19 cellular contexts compared by ENCODE assay signal in genomic region chr7:325811-326210, GRCh38. TPM values are rescaled to one million over a fixed set of nuclear protein-coding genes. Genes with fewer than 3 reads are reported as not detected.
DNase-seq lines count a peak whose midpoint lies in the region; ATAC-seq and TF ChIP-seq lines count a peak whose summit lies in the region.
"Had no signal": no experiment of that assay in that cellular context is flagged by ENCODE, and none has a peak within 500 bp of the region (broad histone marks: within the 10 kb centered on the region; RNA-seq: fewer than 3 reads in every experiment).

No MANE protein-coding gene starts in this region.

- no peak for ATAC-seq in natural killer cell treated with Interleukin-12 subunit alpha and Interleukin-12 subunit beta and Interleukin-15 and Interleukin-18, amount 100 ng/mL, for 72 hours
- no peak for ATAC-seq in natural killer cell
- no peak for ATAC-seq in body of pancreas
- ATAC-seq in lower lobe of right lung, result no peak
- ATAC-seq in upper lobe of right lung, result no peak
- ATAC-seq in GM19324 (IDR thresholded peaks at IDR 0.05; ENCODE audit: low FRiP score, unreplicated experiment), result no peak
- ATAC-seq: PC-3 had no signal

- H3K9me3 Mint-ChIP-seq in natural killer cell treated with Interleukin-12 subunit alpha and Interleukin-12 subunit beta and Interleukin-15 and Interleukin-18, amount 100 ng/mL, for 72 hours, result no peaks in the 10 kb centered on the region
- peaks cover 0 to 2% of the 10 kb centered on the region in 2 donors for H3K9me3 Mint-ChIP-seq in natural killer cell

- no peaks in the 10 kb centered on the region for H3K36me3 ChIP-seq in body of pancreas (replicated peaks in 1 of 2; ENCODE audit: insufficient read depth in 1 of 2, low read depth in 2 of 2)
- H3K36me3 ChIP-seq in lower lobe of right lung, result no peaks in the 10 kb centered on the region
- H3K36me3 ChIP-seq in upper lobe of right lung, result no peaks in the 10 kb centered on the region

- H3K4me1 ChIP-seq in body of pancreas (peaks cover 44% of the 10 kb centered on the region), lower lobe of right lung (peaks cover 22% of the 10 kb centered on the region), upper lobe of right lung (peaks cover 16% of the 10 kb centered on the region)

- TF ChIP-seq CTCF in natural killer cell (IDR thresholded peaks at IDR 0.05), result no peak
- no peak for TF ChIP-seq CTCF in body of pancreas (IDR thresholded peaks at IDR 0.05)
- TF ChIP-seq CTCF in lower lobe of right lung (IDR thresholded peaks at IDR 0.05), result no peak
- no peak for TF ChIP-seq CTCF in upper lobe of right lung (IDR thresholded peaks at IDR 0.05)

- H3K27ac Mint-ChIP-seq in natural killer cell treated with Interleukin-12 subunit alpha and Interleukin-12 subunit beta and Interleukin-15 and Interleukin-18, amount 100 ng/mL, for 72 hours, result no peak overlapping the region
- H3K27ac Mint-ChIP-seq in natural killer cell, result no peak overlapping the region

- H3K4me1 Mint-ChIP-seq in natural killer cell treated with Interleukin-12 subunit alpha and Interleukin-12 subunit beta and Interleukin-15 and Interleukin-18, amount 100 ng/mL, for 72 hours (ENCODE audit: low read depth in 2 of 2), result no peaks in the 10 kb centered on the region
- H3K4me1 Mint-ChIP-seq in natural killer cell, result no peaks in the 10 kb centered on the region

- DNase-seq in natural killer cell treated with Interleukin-12 subunit alpha and Interleukin-12 subunit beta and Interleukin-15 and Interleukin-18, amount 100 ng/mL, for 72 hours (ENCODE audit: low spot score), result peak; percentile 34
- DNase-seq in natural killer cell, result no peak
- peak in 1 of 4 donors; percentile 5 for DNase-seq in body of pancreas
- peak; percentile 25 for DNase-seq in lower lobe of right lung
- DNase-seq in upper lobe of right lung, result no peak
- no peak for DNase-seq in SHP77 treated with DMSO at 0.1 percent for 48 hours (lab: John Stamatoyannopoulos, UW)
- no peak for DNase-seq in EL
- DNase-seq: COR-L47, GM23248, NCI-H1048, NCI-H1436 treated with DMSO at 0.1 percent for 48 hours, NCI-H2029 treated with DMSO at 0.1 percent for 48 hours, NCI-H510A treated with DMSO at 0.1 percent for 48 hours, NCI-H82, PC-3 had no signal

- WGBS in body of pancreas, 2 donors, result 90 to 97% methylated on average over 10 to 11 of the region's 11 CpGs

- peaks cover 0 to 8% of the 10 kb centered on the region in 2 donors for H3K27me3 Mint-ChIP-seq in natural killer cell treated with Interleukin-12 subunit alpha and Interleukin-12 subunit beta and Interleukin-15 and Interleukin-18, amount 100 ng/mL, for 72 hours
- peaks cover 0 to 6% of the 10 kb centered on the region in 2 donors for H3K27me3 Mint-ChIP-seq in natural killer cell (ENCODE audit: low read depth in 2 of 2)

- H3K27ac ChIP-seq in body of pancreas (peak overlapping the region; percentile 88 to 98 (median 91)), lower lobe of right lung (peak overlapping the region; percentile 77), upper lobe of right lung (peak overlapping the region; percentile 63)
- H3K27ac ChIP-seq: GM23248, RWPE1 had no signal

- TF ChIP-seq POLR2A in body of pancreas (IDR thresholded peaks at IDR 0.05), result no peak

- intact Hi-C loops in natural killer cell (cut with micrococcal nuclease), result no loop called here
- intact Hi-C loops in body of pancreas (cut with DNase I), result no loop called here
- intact Hi-C loops in lower lobe of right lung (cut with DNase I), result no loop called here
- intact Hi-C loops in upper lobe of right lung (cut with DNase I), result loop anchor here (10.0 kb wide), 1 partner anchor 519 kb away; no protein-coding TSS in a partner anchor

- H3K4me3 Mint-ChIP-seq in natural killer cell treated with Interleukin-12 subunit alpha and Interleukin-12 subunit beta and Interleukin-15 and Interleukin-18, amount 100 ng/mL, for 72 hours, result no peak overlapping the region
- no peak overlapping the region for H3K4me3 Mint-ChIP-seq in natural killer cell

- no peaks in the 10 kb centered on the region for H3K27me3 ChIP-seq in body of pancreas
- no peaks in the 10 kb centered on the region for H3K27me3 ChIP-seq in lower lobe of right lung (ENCODE audit: low read depth)
- H3K27me3 ChIP-seq in upper lobe of right lung, result no peaks in the 10 kb centered on the region

- no peak overlapping the region for H3K4me3 ChIP-seq in body of pancreas
- H3K4me3 ChIP-seq in lower lobe of right lung, result no peak overlapping the region
- no peak overlapping the region for H3K4me3 ChIP-seq in upper lobe of right lung
- H3K4me3 ChIP-seq: GM23248 had no signal

- H3K36me3 Mint-ChIP-seq in natural killer cell treated with Interleukin-12 subunit alpha and Interleukin-12 subunit beta and Interleukin-15 and Interleukin-18, amount 100 ng/mL, for 72 hours, result no peaks in the 10 kb centered on the region
- H3K36me3 Mint-ChIP-seq in natural killer cell, result no peaks in the 10 kb centered on the region

- H3K9me3 ChIP-seq in body of pancreas, result no peaks in the 10 kb centered on the region
- H3K9me3 ChIP-seq in lower lobe of right lung, result no peaks in the 10 kb centered on the region
- H3K9me3 ChIP-seq in upper lobe of right lung, result no peaks in the 10 kb centered on the region

RNA-seq across cellular contexts. Expression of gene FOXL3, which starts 35.8 kb away (rescaled TPM):
- not detected for total RNA-seq in natural killer cell treated with Interleukin-12 subunit alpha and Interleukin-12 subunit beta and Interleukin-15 and Interleukin-18, amount 100 ng/mL, for 72 hours
- total RNA-seq in natural killer cell (not detected), body of pancreas (not detected), lower lobe of right lung (not detected), upper lobe of right lung (not detected)
- total RNA-seq: GM23248, MCF 10A, PC-3, SK-MEL-5 had no signal

Comparison
In these comparisons a context has a peak if more than half of its experiments do, and no peak if none do; other contexts are left out.
1. DNase-seq: peak in natural killer cell treated with Interleukin-12 subunit alpha and Interleukin-12 subunit beta and Interleukin-15 and Interleukin-18, amount 100 ng/mL, for 72 hours (single experiment) and lower lobe of right lung (single experiment); none in natural killer cell (single experiment), upper lobe of right lung (single experiment), SHP77 treated with DMSO at 0.1 percent for 48 hours (single experiment) and EL (single experiment).
2. Peak in every context shown above with its lines, with median percentiles within 50 percentile points of each other: H3K27ac ChIP-seq.